Comparison of ENCODE assay signal across 8 cellular contexts in genomic region chrX:132957211-132958085, GRCh38. TPM values are rescaled to one million over a fixed set of nuclear protein-coding genes. Genes with fewer than 3 reads are reported as not detected.
DNase-seq lines count a peak whose midpoint lies in the region; TF ChIP-seq lines count a peak whose summit lies in the region.

No MANE protein-coding gene starts in this region.

- peaks cover 3% of the 10 kb centered on the region for H3K4me1 Mint-ChIP-seq in activated CD4-positive, alpha-beta T cell treated with anti-CD3 and anti-CD28 coated beads, Interleukin-2, amount 10 ng/mL, durations not matched to agents 24 days and 14 days

- H3K4me3 Mint-ChIP-seq in activated CD4-positive, alpha-beta T cell treated with anti-CD3 and anti-CD28 coated beads, Interleukin-2, amount 10 ng/mL, durations not matched to agents 24 days and 14 days = peak overlapping the region; percentile 79

- 0 to 1% methylated on average over 17 to 44 of the region's 87 CpGs for WGBS in testis, 2 donors

- no peaks in the 10 kb centered on the region for H3K36me3 Mint-ChIP-seq in activated CD4-positive, alpha-beta T cell treated with anti-CD3 and anti-CD28 coated beads, Interleukin-2, amount 10 ng/mL, durations not matched to agents 24 days and 14 days (ENCODE audit: low read depth)

- no peak for TF ChIP-seq POLR2A in testis (IDR thresholded peaks at IDR 0.05)

- H3K4me3 ChIP-seq in adipocyte (ENCODE audit: low read length) = peak overlapping the region; percentile 47
- H3K4me3 ChIP-seq in testis = peak overlapping the region; percentile 51 to 64

- TF ChIP-seq CTCF in testis (IDR thresholded peaks at IDR 0.05) (no peak), GM10266 (IDR thresholded peaks at IDR 0.05; ENCODE audit: control insufficient read depth, insufficient read depth, low read depth, missing control alignments) (no peak)

- peaks cover 44% of the 10 kb centered on the region for H3K27me3 Mint-ChIP-seq in activated CD4-positive, alpha-beta T cell treated with anti-CD3 and anti-CD28 coated beads, Interleukin-2, amount 10 ng/mL, durations not matched to agents 24 days and 14 days

- H3K27ac Mint-ChIP-seq in activated CD4-positive, alpha-beta T cell treated with anti-CD3 and anti-CD28 coated beads, Interleukin-2, amount 10 ng/mL, durations not matched to agents 24 days and 14 days = peak overlapping the region; percentile 74

- H3K9me3 ChIP-seq in adipocyte (ENCODE audit: control insufficient read depth, low read length) = peaks cover 3% of the 10 kb centered on the region
- H3K9me3 ChIP-seq in testis = no peaks in the 10 kb centered on the region

- peaks cover 43% of the 10 kb centered on the region for H3K27me3 ChIP-seq in adipocyte (replicated peaks; ENCODE audit: control insufficient read depth, insufficient read depth, low read length)
- H3K27me3 ChIP-seq in testis = no peaks in the 10 kb centered on the region

- H3K36me3 ChIP-seq in adipocyte (ENCODE audit: control insufficient read depth, insufficient read depth, low read length, severe bottlenecking) (no peaks in the 10 kb centered on the region), testis (ENCODE audit: low read depth, missing control alignments) (no peaks in the 10 kb centered on the region)

- no peaks in the 10 kb centered on the region for H3K9me3 Mint-ChIP-seq in activated CD4-positive, alpha-beta T cell treated with anti-CD3 and anti-CD28 coated beads, Interleukin-2, amount 10 ng/mL, durations not matched to agents 24 days and 14 days

- H3K27ac ChIP-seq in testis = peak overlapping the region; percentile 50 to 56

- H3K4me1 ChIP-seq in adipocyte (ENCODE audit: control insufficient read depth, insufficient read depth, low read length) (no peaks in the 10 kb centered on the region), testis (no peaks in the 10 kb centered on the region)

- intact Hi-C loops in activated CD4-positive, alpha-beta T cell treated with anti-CD3 and anti-CD28 coated beads, Interleukin-2, amount 10 ng/mL, durations not matched to agents 24 days and 14 days (cut with micrococcal nuclease) = loop anchor here (5.0 kb wide), 1 partner anchor 215 kb away; no protein-coding TSS in a partner anchor
- intact Hi-C loops in testis (cut with DNase I; ENCODE audit: low total_unique reads) = no loop called here

- peak; percentile 58 for DNase-seq in activated CD4-positive, alpha-beta T cell treated with anti-CD3 and anti-CD28 coated beads, Interleukin-2, amount 10 ng/mL, durations not matched to agents 24 days and 14 days
- no peak for DNase-seq in activated CD4-positive, alpha-beta T cell treated with anti-CD3 and anti-CD28 coated beads, Interleukin-2, amount 50 U/mL, for 1 hour
- peak; percentile 25 for DNase-seq in adipocyte (ENCODE audit: low read depth)
- DNase-seq in islet precursor cell = peak; percentile 68
- DNase-seq in testis = no peak
- no peak for DNase-seq in activated CD4-positive, CD25-positive, alpha-beta regulatory T cell (lab: John Stamatoyannopoulos, UW)
- DNase-seq in GM10266 (ENCODE audit: extremely low spot score) = no peak
- no peak for DNase-seq in KG1 (lab: John Stamatoyannopoulos, UW)

- no peak overlapping the region for H3K9ac ChIP-seq in adipocyte (ENCODE audit: low read length)

RNA-seq across cellular contexts. Expression of gene HS6ST2, which starts 1.0 kb away (rescaled TPM):
- total RNA-seq in activated CD4-positive, alpha-beta T cell treated with anti-CD3 and anti-CD28 coated beads, Interleukin-2, amount 10 ng/mL, durations not matched to agents 24 days and 14 days = 0.78 and 1.2 TPM in 2 replicates
- total RNA-seq in testis = 10 to 100 TPM in 1 of 2 donors, 1 to 10 TPM in 1; 7.6 to 13.3 TPM
- 3.7 TPM for polyA plus RNA-seq in testis (ENCODE audit: insufficient read depth, low read depth, low replicate concordance)

Comparison
In these comparisons a context has a peak if more than half of its experiments do, and no peak if none do; other contexts are left out.
1. DNase-seq: peak in activated CD4-positive, alpha-beta T cell treated with anti-CD3 and anti-CD28 coated beads, Interleukin-2, amount 10 ng/mL, durations not matched to agents 24 days and 14 days (single experiment), adipocyte (single experiment) and islet precursor cell (single experiment); none in activated CD4-positive, alpha-beta T cell treated with anti-CD3 and anti-CD28 coated beads, Interleukin-2, amount 50 U/mL, for 1 hour (single experiment), testis (single experiment), activated CD4-positive, CD25-positive, alpha-beta regulatory T cell (0 of 4), GM10266 (single experiment) and KG1 (single experiment).